24 cellular contexts compared by ENCODE assay signal in the genomic region with DNA sequence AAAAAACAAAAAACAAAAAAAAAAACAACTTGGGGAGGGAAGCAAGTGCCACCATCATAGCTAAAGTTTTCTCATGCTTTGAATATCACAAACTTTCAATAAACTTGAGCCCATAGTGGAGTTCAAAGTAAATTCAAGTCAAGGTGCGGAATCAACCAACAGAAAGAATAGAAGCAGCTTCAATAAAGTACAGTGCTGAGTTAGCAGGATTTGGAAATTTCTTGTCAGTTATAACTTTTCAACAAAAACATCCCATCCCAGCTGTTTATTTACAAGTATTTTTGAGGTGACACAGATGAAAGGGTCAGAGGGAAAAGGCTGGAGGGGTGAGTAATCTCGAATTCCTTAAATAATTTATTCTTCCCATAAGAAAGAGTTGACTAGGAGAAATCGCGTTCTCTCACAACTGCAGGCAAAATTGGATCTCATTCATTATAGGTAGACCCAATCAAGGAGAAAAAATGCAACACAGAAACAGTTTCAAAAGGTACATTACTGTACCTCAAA.
"Had no signal": no experiment of that assay in that cellular context is flagged by ENCODE, and none has a peak within 500 bp of the region (broad histone marks: within the 10 kb centered on the region; RNA-seq: fewer than 3 reads in every experiment).

No MANE protein-coding gene starts in this region.

- H3K9me3 Mint-ChIP-seq: immature natural killer cell had no signal

- H3K4me3 Mint-ChIP-seq: immature natural killer cell; naive thymus-derived CD8-positive, alpha-beta T cell; stimulated activated naive CD8-positive, alpha-beta T cell treated with anti-CD3 and anti-CD28 coated beads, Interleukin-15, amount 100 ng/mL, for 72 hours had no signal

- DNase-seq: dermis blood vessel endothelial cell; effector memory CD4-positive, alpha-beta T cell; erythroblast; esophagus squamous epithelium; foreskin melanocyte; glutamatergic neuron; hypothalamus; immature natural killer cell; islet precursor cell; kidney glomerular epithelial cell; left ventricle myocardium superior; lower lobe of right lung; naive thymus-derived CD8-positive, alpha-beta T cell; pancreas; right lobe of liver; stimulated activated CD4-positive, alpha-beta T cell treated with anti-CD3 and anti-CD28 coated beads, Interleukin-12 subunit alpha, Interleukin-12 subunit beta, amount 100 ng/mL, for 4 hours; stimulated activated CD4-positive, alpha-beta T cell treated with anti-CD3 and anti-CD28 coated beads, Interleukin-1b, Interleukin-23, amount 100 ng/mL, for 48 hours; stimulated activated CD4-positive, alpha-beta T cell treated with anti-CD3 and anti-CD28 coated beads, Interleukin-4, amount 100 ng/mL, for 1 hour; stimulated activated CD8-positive, alpha-beta memory T cell treated with anti-CD3 and anti-CD28 coated beads, Interleukin-4, amount 100 ng/mL, for 48 hours; stimulated activated naive CD4-positive, alpha-beta T cell; stimulated activated naive CD8-positive, alpha-beta T cell treated with anti-CD3 and anti-CD28 coated beads, Interleukin-15, amount 100 ng/mL, for 72 hours; transverse colon; upper lobe of right lung; uterus had no signal

- H3K4me1 Mint-ChIP-seq: immature natural killer cell; naive thymus-derived CD8-positive, alpha-beta T cell; stimulated activated naive CD8-positive, alpha-beta T cell treated with anti-CD3 and anti-CD28 coated beads, Interleukin-15, amount 100 ng/mL, for 72 hours had no signal

- H3K36me3 Mint-ChIP-seq: immature natural killer cell; naive thymus-derived CD8-positive, alpha-beta T cell had no signal

- H3K27ac Mint-ChIP-seq: immature natural killer cell; naive thymus-derived CD8-positive, alpha-beta T cell had no signal

- ATAC-seq: left ventricle myocardium superior; lower lobe of right lung; naive thymus-derived CD8-positive, alpha-beta T cell; right lobe of liver; stimulated activated naive CD8-positive, alpha-beta T cell treated with anti-CD3 and anti-CD28 coated beads, Interleukin-15, amount 100 ng/mL, for 72 hours; upper lobe of right lung had no signal
